Comparison of ENCODE assay signal across 8 cellular contexts in genomic region chr19:4969292-4969771, GRCh38. TPM values are rescaled to one million over a fixed set of nuclear protein-coding genes. Genes with fewer than 3 reads are reported as not detected.
DNase-seq lines count a peak whose midpoint lies in the region; TF ChIP-seq lines count a peak whose summit lies in the region.

No MANE protein-coding gene starts in this region.

- no peak for DNase-seq in activated CD4-positive, alpha-beta T cell treated with anti-CD3 and anti-CD28 coated beads, Interleukin-2, amount 10 ng/mL, durations not matched to agents 7 days and 5 days
- DNase-seq in activated CD4-positive, alpha-beta T cell treated with anti-CD3 and anti-CD28 coated beads for 48 hours, result no peak
- no peak for DNase-seq in activated CD4-positive, alpha-beta memory T cell treated with anti-CD3 and anti-CD28 coated beads, Interleukin-2, amount 10 ng/mL, durations not matched to agents 7 days and 5 days
- DNase-seq in immature natural killer cell, result no peak
- DNase-seq in testis, result no peak
- no peak for DNase-seq in CD1c-positive myeloid dendritic cell (ENCODE audit: extremely low spot score)
- DNase-seq in GM19240 (ENCODE audit: insufficient read length, low spot score), result no peak
- no peak for DNase-seq in stimulated activated CD8-positive, alpha-beta memory T cell treated with anti-CD3 and anti-CD28 coated beads, Interleukin-4, amount 100 ng/mL, for 48 hours

- TF ChIP-seq POLR2A in testis (IDR thresholded peaks at IDR 0.05), result no peak

- no peaks in the 10 kb centered on the region for H3K27me3 Mint-ChIP-seq in activated CD4-positive, alpha-beta T cell treated with anti-CD3 and anti-CD28 coated beads, Interleukin-2, amount 10 ng/mL, durations not matched to agents 7 days and 5 days
- H3K27me3 Mint-ChIP-seq in activated CD4-positive, alpha-beta memory T cell treated with anti-CD3 and anti-CD28 coated beads, Interleukin-2, amount 10 ng/mL, durations not matched to agents 7 days and 5 days, result no peaks in the 10 kb centered on the region
- peaks cover 5 to 13% (median 12%) of the 10 kb centered on the region in 3 donors for H3K27me3 Mint-ChIP-seq in immature natural killer cell (ENCODE audit: low read depth in 3 of 3)

- CTCF ChIA-PET in activated CD4-positive, alpha-beta T cell treated with anti-CD3 and anti-CD28 coated beads, Interleukin-2, amount 10 ng/mL, durations not matched to agents 7 days and 5 days (lab: Charles Lee), result interaction anchor here (0.9 to 1.6 kb wide), 3 partner anchors 10 to 178 kb away, joined by 3 to 6 read pairs (median 3); partner anchors contain the start of gene FEM1A
- CTCF ChIA-PET in activated CD4-positive, alpha-beta memory T cell treated with anti-CD3 and anti-CD28 coated beads, Interleukin-2, amount 10 ng/mL, durations not matched to agents 7 days and 5 days (lab: Charles Lee), result interaction anchor here (0.5 to 1.7 kb wide), 9 partner anchors 33 to 963 kb away, joined by 3 to 12 read pairs (median 5); partner anchors contain the start of gene FEM1A

- TF ChIP-seq CTCF in testis (IDR thresholded peaks at IDR 0.05), result no peak

- POLR2A ChIA-PET in activated CD4-positive, alpha-beta T cell treated with anti-CD3 and anti-CD28 coated beads, Interleukin-2, amount 10 ng/mL, durations not matched to agents 7 days and 5 days (lab: Charles Lee), result interaction anchor here (0.6 to 1.3 kb wide), 3 partner anchors 43 to 1231 kb away, joined by 3 to 5 read pairs (median 4); partner anchors contain the start of gene FEM1A
- POLR2A ChIA-PET in activated CD4-positive, alpha-beta memory T cell treated with anti-CD3 and anti-CD28 coated beads, Interleukin-2, amount 10 ng/mL, durations not matched to agents 7 days and 5 days (lab: Charles Lee), result interaction anchor here (0.6 to 5.7 kb wide), 9 partner anchors 10 to 751 kb away, joined by 3 to 65 read pairs (median 3); partner anchors contain the start of genes CATSPERD, FEM1A, LONP1 and PLIN3

- no peaks in the 10 kb centered on the region for H3K9me3 ChIP-seq in testis

- H3K4me3 Mint-ChIP-seq in activated CD4-positive, alpha-beta T cell treated with anti-CD3 and anti-CD28 coated beads, Interleukin-2, amount 10 ng/mL, durations not matched to agents 7 days and 5 days, result peak overlapping the region; percentile 94
- peak overlapping the region; percentile 86 for H3K4me3 Mint-ChIP-seq in activated CD4-positive, alpha-beta memory T cell treated with anti-CD3 and anti-CD28 coated beads, Interleukin-2, amount 10 ng/mL, durations not matched to agents 7 days and 5 days
- H3K4me3 Mint-ChIP-seq in immature natural killer cell, result peak overlapping the region; percentile 84 to 92 (median 90)

- peaks cover 19% of the 10 kb centered on the region for H3K36me3 Mint-ChIP-seq in activated CD4-positive, alpha-beta T cell treated with anti-CD3 and anti-CD28 coated beads, Interleukin-2, amount 10 ng/mL, durations not matched to agents 7 days and 5 days (ENCODE audit: low read depth)
- H3K36me3 Mint-ChIP-seq in activated CD4-positive, alpha-beta memory T cell treated with anti-CD3 and anti-CD28 coated beads, Interleukin-2, amount 10 ng/mL, durations not matched to agents 7 days and 5 days (ENCODE audit: low read depth), result peaks cover 24% of the 10 kb centered on the region
- no peaks in the 10 kb centered on the region for H3K36me3 Mint-ChIP-seq in immature natural killer cell

- H3K36me3 ChIP-seq in testis (ENCODE audit: low read depth, missing control alignments), result no peaks in the 10 kb centered on the region

- intact Hi-C loops in testis (cut with DNase I; ENCODE audit: low total_unique reads), result no loop called here

- H3K27me3 ChIP-seq in testis, result no peaks in the 10 kb centered on the region

- H3K27ac Mint-ChIP-seq in activated CD4-positive, alpha-beta T cell treated with anti-CD3 and anti-CD28 coated beads, Interleukin-2, amount 10 ng/mL, durations not matched to agents 7 days and 5 days, result peak overlapping the region; percentile 89
- H3K27ac Mint-ChIP-seq in activated CD4-positive, alpha-beta memory T cell treated with anti-CD3 and anti-CD28 coated beads, Interleukin-2, amount 10 ng/mL, durations not matched to agents 7 days and 5 days, result peak overlapping the region; percentile 77
- H3K27ac Mint-ChIP-seq in immature natural killer cell, result peak overlapping the region in 5 of 6 donors; percentile 79 to 92 (median 87)

- 0 to 2% methylated on average over 8 to 33 of the region's 54 CpGs for WGBS in testis, 2 donors

- peaks cover 27% of the 10 kb centered on the region for H3K4me1 ChIP-seq in testis

- H3K4me1 Mint-ChIP-seq in activated CD4-positive, alpha-beta T cell treated with anti-CD3 and anti-CD28 coated beads, Interleukin-2, amount 10 ng/mL, durations not matched to agents 7 days and 5 days, result peaks cover 43% of the 10 kb centered on the region
- H3K4me1 Mint-ChIP-seq in activated CD4-positive, alpha-beta memory T cell treated with anti-CD3 and anti-CD28 coated beads, Interleukin-2, amount 10 ng/mL, durations not matched to agents 7 days and 5 days, result peaks cover 36% of the 10 kb centered on the region
- H3K4me1 Mint-ChIP-seq in immature natural killer cell, result peaks cover 40 to 55% of the 10 kb centered on the region in 2 donors

- peak overlapping the region; percentile 2 to 75 for H3K27ac ChIP-seq in testis

- H3K4me3 ChIP-seq in testis, result peak overlapping the region; percentile 68 to 70

- H3K9me3 Mint-ChIP-seq in activated CD4-positive, alpha-beta T cell treated with anti-CD3 and anti-CD28 coated beads, Interleukin-2, amount 10 ng/mL, durations not matched to agents 7 days and 5 days, result no peaks in the 10 kb centered on the region
- H3K9me3 Mint-ChIP-seq in activated CD4-positive, alpha-beta memory T cell treated with anti-CD3 and anti-CD28 coated beads, Interleukin-2, amount 10 ng/mL, durations not matched to agents 7 days and 5 days, result no peaks in the 10 kb centered on the region
- H3K9me3 Mint-ChIP-seq in immature natural killer cell, result no peaks in the 10 kb centered on the region

RNA-seq across cellular contexts. Expression of gene KDM4B, which starts 0.4 kb away (rescaled TPM):
- total RNA-seq in activated CD4-positive, alpha-beta T cell treated with anti-CD3 and anti-CD28 coated beads, Interleukin-2, amount 10 ng/mL, durations not matched to agents 7 days and 5 days, result 10 to 100 TPM; 37.1 to 40.2 TPM
- total RNA-seq in activated CD4-positive, alpha-beta memory T cell treated with anti-CD3 and anti-CD28 coated beads, Interleukin-2, amount 10 ng/mL, durations not matched to agents 7 days and 5 days, result 10 to 100 TPM; 46.3 to 50.9 TPM
- polyA plus RNA-seq in immature natural killer cell (10 to 100 TPM in 1 of 3 donors, 1 to 10 TPM in 2; 4.3 to 22.4 (median 6.7) TPM), testis (ENCODE audit: insufficient read depth, low read depth, low replicate concordance) (33.3 TPM)
- 10 to 100 TPM; 67.7 to 72.7 TPM for total RNA-seq in testis
